Comparison of ENCODE assay signal across 10 cellular contexts in the genomic region with DNA sequence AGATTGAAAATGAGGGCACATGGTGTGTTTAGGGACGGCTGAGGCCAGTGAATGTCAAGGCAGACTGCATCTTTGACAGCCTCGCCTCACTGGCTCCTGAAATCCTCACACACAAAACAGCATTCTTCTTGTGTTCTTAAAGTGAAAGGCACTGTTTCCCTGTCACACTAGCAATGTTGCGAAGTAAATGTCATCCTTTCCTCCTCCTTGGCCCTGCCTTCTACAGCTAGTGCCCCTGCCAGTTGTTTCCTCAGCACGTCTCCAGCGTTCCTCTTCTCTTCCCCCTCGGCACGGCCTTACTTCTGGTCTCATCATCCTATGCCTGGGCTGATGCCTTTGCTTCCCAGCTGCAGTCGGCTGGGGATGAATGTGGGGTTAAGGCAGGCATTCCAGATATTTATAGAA.
A peak's percentile ranks its signal among the peaks of the same experiment; 100 is the strongest.
DNase-seq lines count a peak whose midpoint lies in the region; ATAC-seq and TF ChIP-seq lines count a peak whose summit lies in the region.
"Had no signal": no experiment of that assay in that cellular context is flagged by ENCODE, and none has a peak within 500 bp of the region (broad histone marks: within the 10 kb centered on the region; RNA-seq: fewer than 3 reads in every experiment).

No MANE protein-coding gene starts in this region.

- DNase-seq in GM23338 (ENCODE audit: low spot score) = peak; percentile 24
- peak in 1 of 10 donors; percentile 29 for DNase-seq in dorsolateral prefrontal cortex
- DNase-seq in medulla oblongata (ENCODE audit: extremely low spot score) = peak; percentile 62
- no peak for DNase-seq in MG63
- no peak for DNase-seq in left lobe of liver (ENCODE audit: low spot score)
- no peak for DNase-seq in stimulated activated CD4-positive, alpha-beta T cell treated with anti-CD3 and anti-CD28 coated beads, Interleukin-4, amount 100 ng/mL, for 1 hour
- DNase-seq: activated naive CD4-positive, alpha-beta T cell treated with anti-CD3 and anti-CD28 coated beads for 36 hours; stimulated activated CD4-positive, alpha-beta T cell treated with anti-CD3 and anti-CD28 coated beads, Interleukin-2, amount 100 ng/mL, for 24 hours had no signal

- TF ChIP-seq CTCF in GM23338 (conservative IDR thresholded peaks at IDR 0.05; ENCODE audit: low read depth in 2 of 2) = no peak
- no peak for TF ChIP-seq CTCF in dorsolateral prefrontal cortex (IDR thresholded peaks at IDR 0.05 in 54 of 56, conservative IDR thresholded peaks at IDR 0.05 in 2 of 56; ENCODE audit: low read depth in 1 of 56, partially characterized antibody in 56 of 56)

- no peak overlapping the region for H3K4me3 ChIP-seq in GM23338
- H3K4me3 ChIP-seq in dorsolateral prefrontal cortex = peak overlapping the region in 47 of 59 donors; percentile 1 to 51 (median 25)
- peak overlapping the region; percentile 40 to 68 for H3K4me3 ChIP-seq in stomach smooth muscle (ENCODE audit: low read length in 2 of 2)
- no peak overlapping the region for H3K4me3 ChIP-seq in MG63

- H2AFZ ChIP-seq in GM23338 = no peak overlapping the region

- intact Hi-C loops in dorsolateral prefrontal cortex (cut with DNase I) = no loop called here

- H3K36me3 Mint-ChIP-seq in GM23338 (ENCODE audit: low read depth) = peaks cover 3% of the 10 kb centered on the region; the same call in 2 of the 3 replicates

- no peaks in the 10 kb centered on the region for H3K9me2 ChIP-seq in GM23338 (ENCODE audit: insufficient read depth)

- H3K9me3 ChIP-seq in stomach smooth muscle (ENCODE audit: control insufficient read depth in 2 of 2, low read length in 2 of 2) (no peaks in the 10 kb centered on the region), MG63 (no peaks in the 10 kb centered on the region)

- H3K4me1 ChIP-seq in GM23338 (ENCODE audit: insufficient read depth) (peaks cover 42% of the 10 kb centered on the region), stomach smooth muscle (ENCODE audit: control insufficient read depth, insufficient read depth, low read length) (peaks cover 46% of the 10 kb centered on the region)

- H4K20me1 ChIP-seq in GM23338 (replicated peaks; ENCODE audit: insufficient read depth) = peaks cover 34% of the 10 kb centered on the region

- peaks cover 41% of the 10 kb centered on the region for H3K4me1 Mint-ChIP-seq in GM23338

- no peak overlapping the region for H3K4me2 ChIP-seq in GM23338

- H3K27ac ChIP-seq in GM23338 (ENCODE audit: low read depth) (0 out of 2 replicates have a peak overlapping the region, but pooled peaks have one; percentile 29), dorsolateral prefrontal cortex (peak overlapping the region; percentile 11 to 95 (median 85)), stomach smooth muscle (ENCODE audit: low read length) (peak overlapping the region; percentile 81)

- no peak overlapping the region for H3K27ac Mint-ChIP-seq in GM23338
- H3K27ac Mint-ChIP-seq: activated naive CD4-positive, alpha-beta T cell treated with anti-CD3 and anti-CD28 coated beads for 36 hours had no signal

- H3K9ac ChIP-seq in stomach smooth muscle (ENCODE audit: low read length in 2 of 2) = peak overlapping the region; percentile 34 to 47

- H3K27me3 ChIP-seq in GM23338 (ENCODE audit: insufficient read depth) (no peaks in the 10 kb centered on the region), dorsolateral prefrontal cortex (no peaks in the 10 kb centered on the region), stomach smooth muscle (ENCODE audit: control insufficient read depth in 1 of 2, insufficient read depth in 2 of 2, low read length in 2 of 2) (no peaks in the 10 kb centered on the region), MG63 (no peaks in the 10 kb centered on the region)

- 0 out of 2 replicates have a peak, but pooled peaks cover 4% of the 10 kb centered on the region for H3F3A ChIP-seq in GM23338 (replicated peaks; ENCODE audit: low read depth)

- ATAC-seq in GM23338 (peak; percentile 23), left lobe of liver (no peak), GM18907 (IDR thresholded peaks at IDR 0.05; ENCODE audit: unreplicated experiment) (no peak)

- H3K79me2 ChIP-seq in GM23338 (replicated peaks; ENCODE audit: insufficient read depth) = peaks cover 98% of the 10 kb centered on the region

- no peaks in the 10 kb centered on the region for H3K9me3 Mint-ChIP-seq in GM23338
- H3K9me3 Mint-ChIP-seq: activated naive CD4-positive, alpha-beta T cell treated with anti-CD3 and anti-CD28 coated beads for 36 hours had no signal

- H3K36me3 ChIP-seq in GM23338 (ENCODE audit: insufficient read depth) = no peaks in the 10 kb centered on the region
- H3K36me3 ChIP-seq in stomach smooth muscle (ENCODE audit: control insufficient read depth in 2 of 2, insufficient read depth in 2 of 2, low read length in 2 of 2) = no peaks in the 10 kb centered on the region
- no peaks in the 10 kb centered on the region for H3K36me3 ChIP-seq in MG63

- H3K27me3 Mint-ChIP-seq in GM23338 (ENCODE audit: insufficient read depth, low read depth, poor library complexity) = peaks cover 4% of the 10 kb centered on the region

- no peak overlapping the region for H3K4me3 Mint-ChIP-seq in GM23338
- H3K4me3 Mint-ChIP-seq: activated naive CD4-positive, alpha-beta T cell treated with anti-CD3 and anti-CD28 coated beads for 36 hours had no signal

TF ChIP-seq in GM23338, 12 proteins besides CTCF, POLR2A, EP300 and RAD21 (continues in another document):
- TF ChIP-seq, protein P1, sequence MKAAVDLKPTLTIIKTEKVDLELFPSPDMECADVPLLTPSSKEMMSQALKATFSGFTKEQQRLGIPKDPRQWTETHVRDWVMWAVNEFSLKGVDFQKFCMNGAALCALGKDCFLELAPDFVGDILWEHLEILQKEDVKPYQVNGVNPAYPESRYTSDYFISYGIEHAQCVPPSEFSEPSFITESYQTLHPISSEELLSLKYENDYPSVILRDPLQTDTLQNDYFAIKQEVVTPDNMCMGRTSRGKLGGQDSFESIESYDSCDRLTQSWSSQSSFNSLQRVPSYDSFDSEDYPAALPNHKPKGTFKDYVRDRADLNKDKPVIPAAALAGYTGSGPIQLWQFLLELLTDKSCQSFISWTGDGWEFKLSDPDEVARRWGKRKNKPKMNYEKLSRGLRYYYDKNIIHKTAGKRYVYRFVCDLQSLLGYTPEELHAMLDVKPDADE (IDR thresholded peaks at IDR 0.05) = no peak
- no peak for TF ChIP-seq EZH2 (IDR thresholded peaks at IDR 0.05; ENCODE audit: low read depth, unreplicated experiment)
- TF ChIP-seq, protein P2, sequence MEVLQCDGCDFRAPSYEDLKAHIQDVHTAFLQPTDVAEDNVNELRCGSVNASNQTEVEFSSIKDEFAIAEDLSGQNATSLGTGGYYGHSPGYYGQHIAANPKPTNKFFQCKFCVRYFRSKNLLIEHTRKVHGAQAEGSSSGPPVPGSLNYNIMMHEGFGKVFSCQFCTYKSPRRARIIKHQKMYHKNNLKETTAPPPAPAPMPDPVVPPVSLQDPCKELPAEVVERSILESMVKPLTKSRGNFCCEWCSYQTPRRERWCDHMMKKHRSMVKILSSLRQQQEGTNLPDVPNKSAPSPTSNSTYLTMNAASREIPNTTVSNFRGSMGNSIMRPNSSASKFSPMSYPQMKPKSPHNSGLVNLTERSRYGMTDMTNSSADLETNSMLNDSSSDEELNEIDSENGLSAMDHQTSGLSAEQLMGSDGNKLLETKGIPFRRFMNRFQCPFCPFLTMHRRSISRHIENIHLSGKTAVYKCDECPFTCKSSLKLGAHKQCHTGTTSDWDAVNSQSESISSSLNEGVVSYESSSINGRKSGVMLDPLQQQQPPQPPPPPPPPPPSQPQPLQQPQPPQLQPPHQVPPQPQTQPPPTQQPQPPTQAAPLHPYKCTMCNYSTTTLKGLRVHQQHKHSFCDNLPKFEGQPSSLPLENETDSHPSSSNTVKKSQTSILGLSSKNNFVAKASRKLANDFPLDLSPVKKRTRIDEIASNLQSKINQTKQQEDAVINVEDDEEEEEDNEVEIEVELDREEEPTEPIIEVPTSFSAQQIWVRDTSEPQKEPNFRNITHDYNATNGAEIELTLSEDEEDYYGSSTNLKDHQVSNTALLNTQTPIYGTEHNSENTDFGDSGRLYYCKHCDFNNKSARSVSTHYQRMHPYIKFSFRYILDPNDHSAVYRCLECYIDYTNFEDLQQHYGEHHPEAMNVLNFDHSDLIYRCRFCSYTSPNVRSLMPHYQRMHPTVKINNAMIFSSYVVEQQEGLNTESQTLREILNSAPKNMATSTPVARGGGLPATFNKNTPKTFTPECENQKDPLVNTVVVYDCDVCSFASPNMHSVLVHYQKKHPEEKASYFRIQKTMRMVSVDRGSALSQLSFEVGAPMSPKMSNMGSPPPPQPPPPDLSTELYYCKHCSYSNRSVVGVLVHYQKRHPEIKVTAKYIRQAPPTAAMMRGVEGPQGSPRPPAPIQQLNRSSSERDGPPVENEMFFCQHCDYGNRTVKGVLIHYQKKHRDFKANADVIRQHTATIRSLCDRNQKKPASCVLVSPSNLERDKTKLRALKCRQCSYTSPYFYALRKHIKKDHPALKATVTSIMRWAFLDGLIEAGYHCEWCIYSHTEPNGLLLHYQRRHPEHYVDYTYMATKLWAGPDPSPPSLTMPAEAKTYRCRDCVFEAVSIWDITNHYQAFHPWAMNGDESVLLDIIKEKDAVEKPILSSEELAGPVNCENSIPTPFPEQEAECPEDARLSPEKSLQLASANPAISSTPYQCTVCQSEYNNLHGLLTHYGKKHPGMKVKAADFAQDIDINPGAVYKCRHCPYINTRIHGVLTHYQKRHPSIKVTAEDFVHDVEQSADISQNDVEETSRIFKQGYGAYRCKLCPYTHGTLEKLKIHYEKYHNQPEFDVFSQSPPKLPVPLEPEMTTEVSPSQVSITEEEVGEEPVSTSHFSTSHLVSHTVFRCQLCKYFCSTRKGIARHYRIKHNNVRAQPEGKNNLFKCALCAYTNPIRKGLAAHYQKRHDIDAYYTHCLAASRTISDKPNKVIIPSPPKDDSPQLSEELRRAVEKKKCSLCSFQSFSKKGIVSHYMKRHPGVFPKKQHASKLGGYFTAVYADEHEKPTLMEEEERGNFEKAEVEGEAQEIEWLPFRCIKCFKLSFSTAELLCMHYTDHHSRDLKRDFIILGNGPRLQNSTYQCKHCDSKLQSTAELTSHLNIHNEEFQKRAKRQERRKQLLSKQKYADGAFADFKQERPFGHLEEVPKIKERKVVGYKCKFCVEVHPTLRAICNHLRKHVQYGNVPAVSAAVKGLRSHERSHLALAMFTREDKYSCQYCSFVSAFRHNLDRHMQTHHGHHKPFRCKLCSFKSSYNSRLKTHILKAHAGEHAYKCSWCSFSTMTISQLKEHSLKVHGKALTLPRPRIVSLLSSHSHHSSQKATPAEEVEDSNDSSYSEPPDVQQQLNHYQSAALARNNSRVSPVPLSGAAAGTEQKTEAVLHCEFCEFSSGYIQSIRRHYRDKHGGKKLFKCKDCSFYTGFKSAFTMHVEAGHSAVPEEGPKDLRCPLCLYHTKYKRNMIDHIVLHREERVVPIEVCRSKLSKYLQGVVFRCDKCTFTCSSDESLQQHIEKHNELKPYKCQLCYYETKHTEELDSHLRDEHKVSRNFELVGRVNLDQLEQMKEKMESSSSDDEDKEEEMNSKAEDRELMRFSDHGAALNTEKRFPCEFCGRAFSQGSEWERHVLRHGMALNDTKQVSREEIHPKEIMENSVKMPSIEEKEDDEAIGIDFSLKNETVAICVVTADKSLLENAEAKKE (CRISPR knock-in tag; IDR thresholded peaks at IDR 0.05) = no peak

Comparison
In these comparisons a context has a peak if more than half of its experiments do, and no peak if none do; other contexts are left out.
1. DNase-seq: peak in GM23338 (single experiment) and medulla oblongata (single experiment); none in MG63 (single experiment), left lobe of liver (single experiment) and stimulated activated CD4-positive, alpha-beta T cell treated with anti-CD3 and anti-CD28 coated beads, Interleukin-4, amount 100 ng/mL, for 1 hour (single experiment).
2. H3K27ac ChIP-seq: peak in every context shown above with its lines; median percentile 85 in dorsolateral prefrontal cortex; 81 in stomach smooth muscle; 29 in GM23338.
3. H3K4me3 ChIP-seq: peak in dorsolateral prefrontal cortex (47 of 59) and stomach smooth muscle (2 of 2); none in GM23338 (single experiment) and MG63 (single experiment).